9 cellular contexts compared by ENCODE assay signal in the genomic region with DNA sequence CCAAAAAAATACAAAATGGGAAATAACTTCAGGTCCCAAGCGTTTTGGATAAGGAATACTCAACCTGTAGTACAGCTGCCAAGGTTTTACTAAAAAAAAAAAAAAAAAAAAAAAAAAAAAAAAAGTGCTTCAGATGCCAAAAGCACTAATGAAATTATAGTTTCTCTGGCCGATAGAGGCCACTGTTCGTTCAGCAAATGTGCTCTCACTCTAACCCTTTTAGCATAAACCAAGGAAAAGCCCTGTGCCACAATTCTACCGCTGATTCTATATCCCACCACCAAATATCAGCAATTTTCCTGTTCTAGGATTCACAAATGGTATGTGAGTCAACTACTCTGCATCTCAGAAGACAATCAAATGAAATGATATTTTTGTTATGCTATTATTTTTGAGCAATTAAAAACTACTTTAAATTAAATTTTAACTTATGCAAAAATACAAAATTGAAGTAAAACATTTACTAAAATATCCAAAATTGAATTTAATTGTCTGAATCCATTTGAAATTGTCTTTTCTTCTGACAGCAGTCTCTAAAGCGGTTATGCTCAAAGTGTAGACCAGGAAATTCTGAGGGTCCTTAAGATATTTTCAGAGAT.
DNase-seq lines count a peak whose midpoint lies in the region; ATAC-seq, FAIRE-seq and TF ChIP-seq lines count a peak whose summit lies in the region.
"Had no signal": no experiment of that assay in that cellular context is flagged by ENCODE, and none has a peak within 500 bp of the region (broad histone marks: within the 10 kb centered on the region; RNA-seq: fewer than 3 reads in every experiment).

No MANE protein-coding gene starts in this region.

- no peak overlapping the region for H3K4me3 Mint-ChIP-seq in type B pancreatic cell

- TF ChIP-seq POLR2A in breast epithelium (IDR thresholded peaks at IDR 0.05), result no peak

- no peak overlapping the region for H3K9ac ChIP-seq in keratinocyte (ENCODE audit: control insufficient read depth, extremely low read depth, insufficient read depth, low read length)
- H3K9ac ChIP-seq: BLaER1 had no signal

- H3K27ac ChIP-seq in breast epithelium, result no peak overlapping the region
- no peak overlapping the region for H3K27ac ChIP-seq in keratinocyte (ENCODE audit: control insufficient read depth, insufficient read depth, low read length)
- H3K27ac ChIP-seq: BLaER1 had no signal

- no peaks in the 10 kb centered on the region for H3K9me1 ChIP-seq in keratinocyte (ENCODE audit: control insufficient read depth, extremely low read depth, insufficient read depth, low read length)

- no peak for FAIRE-seq in keratinocyte (lab: Jason Lieb, UNC)

- no peaks in the 10 kb centered on the region for H3K79me2 ChIP-seq in keratinocyte (ENCODE audit: control insufficient read depth, insufficient read depth, low read length)

- no peak overlapping the region for H3K27ac Mint-ChIP-seq in type B pancreatic cell

- H3K9me3 ChIP-seq in breast epithelium (no peaks in the 10 kb centered on the region), keratinocyte (ENCODE audit: control insufficient read depth, low read depth, low read length) (no peaks in the 10 kb centered on the region)

- dilution Hi-C loops in keratinocyte (cut with MboI; ENCODE audit: extremely low pct_ligation_motif_present, low sequenced_read_pairs), result no loop called here

- no peaks in the 10 kb centered on the region for H3K4me1 ChIP-seq in breast epithelium
- no peaks in the 10 kb centered on the region for H3K4me1 ChIP-seq in keratinocyte (ENCODE audit: control insufficient read depth, extremely low read depth, insufficient read depth, low read length)
- H3K4me1 ChIP-seq: BLaER1 had no signal

- H4K20me1 ChIP-seq in keratinocyte (ENCODE audit: control insufficient read depth, extremely low read depth, insufficient read depth, low read length), result no peaks in the 10 kb centered on the region

- H2AFZ ChIP-seq in keratinocyte (ENCODE audit: control insufficient read depth, low read length), result no peak overlapping the region

- H3K36me3 ChIP-seq in breast epithelium, result no peaks in the 10 kb centered on the region
- H3K36me3 ChIP-seq in keratinocyte (ENCODE audit: control insufficient read depth in 2 of 2, extremely low read depth in 1 of 2, insufficient read depth in 2 of 2, low read length in 2 of 2), result no peaks in the 10 kb centered on the region

- TF ChIP-seq CTCF in breast epithelium (IDR thresholded peaks at IDR 0.05), result peak in 2 of 3 donors; percentile 48 to 57
- TF ChIP-seq CTCF in keratinocyte (optimal IDR thresholded peaks at IDR 0.05 in 1 of 3, IDR thresholded peaks at IDR 0.05 in 1 of 3, conservative IDR thresholded peaks at IDR 0.05 in 1 of 3; ENCODE audit: extremely low read depth in 1 of 3, insufficient read depth in 2 of 3, low read length in 3 of 3), result peak; percentile 38 to 63 (median 42)
- peak; percentile 70 for TF ChIP-seq CTCF in type B pancreatic cell (conservative IDR thresholded peaks at IDR 0.05)

- no peak overlapping the region for H3K4me2 ChIP-seq in keratinocyte (ENCODE audit: control insufficient read depth, extremely low read depth, insufficient read depth, low read depth, low read length)
- H3K4me2 ChIP-seq: BLaER1 had no signal

- peaks cover 31% of the 10 kb centered on the region for H3K36me3 Mint-ChIP-seq in type B pancreatic cell

- H3K4me3 ChIP-seq in breast epithelium (no peak overlapping the region), keratinocyte (ENCODE audit: control insufficient read depth in 2 of 3, extremely low read depth in 1 of 3, insufficient read depth in 2 of 3, low read depth in 1 of 3, low read length in 3 of 3) (no peak overlapping the region)
- H3K4me3 ChIP-seq: BLaER1 had no signal

- H3K27me3 ChIP-seq in breast epithelium (no peaks in the 10 kb centered on the region), keratinocyte (ENCODE audit: control insufficient read depth, extremely low read depth, insufficient read depth, low read length) (no peaks in the 10 kb centered on the region)
- H3K27me3 ChIP-seq: BLaER1 had no signal

- DNase-seq in NCI-H146 (lab: John Stamatoyannopoulos, UW), result peak; percentile 23
- DNase-seq in NCI-H146 treated with DMSO at 0.1 percent for 48 hours (lab: John Stamatoyannopoulos, UW; ENCODE audit: unreplicated experiment), result no peak
- peak; percentile 76 for DNase-seq in HCEC 1CT
- DNase-seq in NCI-H524 treated with DMSO at 0.1 percent for 48 hours (lab: John Stamatoyannopoulos, UW), result peak; percentile 28
- no peak for DNase-seq in breast epithelium (ENCODE audit: low spot score in 2 of 2)
- DNase-seq in keratinocyte (ENCODE audit: low read depth, low spot score), result no peak
- no peak for DNase-seq in type B pancreatic cell (ENCODE audit: extremely low spot score, unreplicated experiment)

- no peaks in the 10 kb centered on the region for H3K9me3 Mint-ChIP-seq in type B pancreatic cell

- ATAC-seq in GM18520 (IDR thresholded peaks at IDR 0.05; ENCODE audit: unreplicated experiment), result no peak

- intact Hi-C loops in breast epithelium (cut with DNase I; ENCODE audit: low total_unique reads), result no loop called here

- H3K27me3 Mint-ChIP-seq in type B pancreatic cell, result no peaks in the 10 kb centered on the region

- peaks cover 5% of the 10 kb centered on the region for H3K4me1 Mint-ChIP-seq in type B pancreatic cell (ENCODE audit: unreplicated experiment)

Comparison
In these comparisons a context has a peak if more than half of its experiments do, and no peak if none do; other contexts are left out.
1. DNase-seq: peak in NCI-H146 (single experiment), HCEC 1CT (single experiment) and NCI-H524 treated with DMSO at 0.1 percent for 48 hours (single experiment); none in NCI-H146 treated with DMSO at 0.1 percent for 48 hours (single experiment), breast epithelium (0 of 2), keratinocyte (single experiment) and type B pancreatic cell (single experiment).
2. Peak in every context shown above with its lines, with median percentiles within 50 percentile points of each other: CTCF ChIP-seq.